7 cellular contexts compared by ENCODE assay signal in the genomic region with DNA sequence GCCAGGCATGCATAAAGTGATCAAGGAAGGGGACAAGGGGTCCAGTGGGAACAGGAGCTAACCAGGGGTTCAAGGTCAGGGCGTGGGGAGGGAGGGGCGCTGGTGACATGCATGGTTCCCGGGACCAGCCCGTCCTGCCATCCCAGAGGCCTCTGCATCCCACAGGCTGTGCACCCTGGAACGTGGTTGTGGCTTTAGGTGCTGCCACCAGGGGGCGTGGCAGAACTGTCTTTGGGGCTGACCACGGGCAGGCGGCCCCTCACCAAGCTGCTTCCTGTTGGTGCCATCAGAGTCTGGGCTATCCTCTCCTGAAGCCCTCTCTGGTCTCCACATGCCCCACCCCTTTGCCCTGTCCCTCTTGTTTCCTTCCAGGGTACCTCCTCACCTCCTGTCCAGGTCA. TPM values are rescaled to one million over a fixed set of nuclear protein-coding genes. Genes with fewer than 3 reads are reported as not detected.
DNase-seq lines count a peak whose midpoint lies in the region; ATAC-seq, FAIRE-seq and TF ChIP-seq lines count a peak whose summit lies in the region.
"Not testable (repeated sequence)": the region's sequence is repeated elsewhere in the genome, so short reads cannot be mapped to it uniquely, and the experiment has no call there.

No MANE protein-coding gene starts in this region.

- BruUV-seq in Panc1 (replicated peaks; lab: Mats Ljungman, UMichigan); K562 (replicated peaks; lab: Mats Ljungman, UMichigan): not testable (repeated sequence)

- no CpG with 5 or more reads among the region's 8 CpGs for WGBS in K562 (ENCODE audit: insufficient coverage, low coverage, missing lambda C conversion rate)
- WGBS in pancreas, 2 donors, result no CpG with 5 or more reads among the region's 8 CpGs

- ATAC-seq in Panc1 (peak; percentile 89), K562 (peak; percentile 85), Right ventricle myocardium superior (ENCODE audit: poor library complexity) (peak; percentile 59), left lobe of liver (peak; percentile 84), pancreas (peak in 3 of 4 donors; percentile 71 to 89 (median 85))

- not testable (repeated sequence) for H3K9me3 ChIP-seq in Panc1 (ENCODE audit: control insufficient read depth, insufficient read depth, low read depth, low read length); K562 (replicated peaks; ENCODE audit: control insufficient read depth, insufficient read depth, low read depth, low read length); pancreas

- not testable (repeated sequence) for TF ChIP-seq EP300 in K562 (IDR thresholded peaks at IDR 0.05; ENCODE audit: low read length)

- not testable (repeated sequence) for TF ChIP-seq POLR2A in K562 (conservative IDR thresholded peaks at IDR 0.05)

- not testable (repeated sequence) for TF ChIP-seq CTCF in Panc1 (IDR thresholded peaks at IDR 0.05); K562 (IDR thresholded peaks at IDR 0.05 in 2 of 3, conservative IDR thresholded peaks at IDR 0.05 in 1 of 3; ENCODE audit: insufficient read depth in 2 of 3, low read depth in 1 of 3, low read length in 3 of 3); pancreas (IDR thresholded peaks at IDR 0.05)

- not testable (repeated sequence) for H3K27me3 ChIP-seq in Panc1 (ENCODE audit: control insufficient read depth, insufficient read depth, low read length); K562 (ENCODE audit: control insufficient read depth in 2 of 2, insufficient read depth in 2 of 2, low read length in 2 of 2); pancreas

- POLR2A ChIA-PET in Panc1 (lab: Charles Lee); K562 (lab: Yijun Ruan, JAX): not testable (repeated sequence)

- CTCF ChIA-PET in Panc1 (lab: Charles Lee); K562 (lab: Yijun Ruan, JAX; ENCODE audit: low intra/inter-chr PET ratio): not testable (repeated sequence)

- H3K9ac ChIP-seq in K562 (ENCODE audit: insufficient read depth in 1 of 2, low read depth in 2 of 2, low read length in 2 of 2), result not testable (repeated sequence)

- not testable (repeated sequence) for H3K4me3 ChIP-seq in Panc1 (ENCODE audit: low read depth in 2 of 2, low read length in 2 of 2); K562; pancreas

- not testable (repeated sequence) for DNase-seq in GM18507 (ENCODE audit: extremely low spot score, insufficient read length, low read depth); Panc1 (ENCODE audit: low read depth, low spot score); K562 (ENCODE audit: extremely low read depth in 1 of 4, low spot score in 3 of 4); Right ventricle myocardium superior; left lobe of liver (ENCODE audit: low spot score); pancreas
- DNase-seq in activated CD8-positive, alpha-beta memory T cell treated with anti-CD3 and anti-CD28 coated beads, Interleukin-2, amount 50 U/mL, for 4 hours, result peak; percentile 5

- H3K4me2 ChIP-seq in K562 (ENCODE audit: insufficient read depth, low read length), result not testable (repeated sequence)

- not testable (repeated sequence) for H2AFZ ChIP-seq in K562 (ENCODE audit: low read depth, low read length)

- in situ Hi-C loops in Panc1 (cut with HindIII; ENCODE audit: low pct_unique_long_range_greater_than_20kb, low sequenced_read_pairs), result not testable (repeated sequence)
- in situ Hi-C loops in K562 (cut with MboI), result loop anchor here (25.0 kb wide), 1 partner anchor 360 kb away; a partner anchor contains a TSS

- intact Hi-C loops in Panc1 (cut with micrococcal nuclease; ENCODE audit: unreplicated experiment); K562 (cut with micrococcal nuclease); Right ventricle myocardium superior (cut with DNase I); pancreas (cut with DNase I): not testable (repeated sequence)

- not testable (repeated sequence) for H3K79me2 ChIP-seq in K562 (ENCODE audit: control insufficient read depth, insufficient read depth, low read length)

- not testable (repeated sequence) for TF ChIP-seq RAD21 in K562 (CRISPR knock-in tag; conservative IDR thresholded peaks at IDR 0.05 in 1 of 2, IDR thresholded peaks at IDR 0.05 in 1 of 2)

- peak; percentile 78 for FAIRE-seq in GM18507 (lab: Jason Lieb, UNC)
- peak; percentile 88 for FAIRE-seq in K562 (lab: Jason Lieb, UNC)
- FAIRE-seq in pancreas (lab: Jason Lieb, UNC), result not testable (repeated sequence)

- H3K27ac ChIP-seq in Panc1 (ENCODE audit: low read length); K562 (ENCODE audit: extremely low read depth, low read depth, low read length); pancreas: not testable (repeated sequence)

- H3K36me3 ChIP-seq in Panc1 (ENCODE audit: control insufficient read depth, insufficient read depth, low read length); K562 (ENCODE audit: control insufficient read depth, insufficient read depth, low read length); pancreas: not testable (repeated sequence)

- H3K9me1 ChIP-seq in K562 (ENCODE audit: control insufficient read depth, insufficient read depth, low read length), result not testable (repeated sequence)

- not testable (repeated sequence) for H3K4me1 ChIP-seq in Panc1 (ENCODE audit: control insufficient read depth, insufficient read depth, low read length); K562 (replicated peaks in 1 of 2; ENCODE audit: control insufficient read depth in 2 of 2, insufficient read depth in 2 of 2, low read length in 2 of 2); pancreas

- H4K20me1 ChIP-seq in K562 (replicated peaks; ENCODE audit: control insufficient read depth, insufficient read depth, low read length), result not testable (repeated sequence)

TF ChIP-seq in K562, 482 proteins besides CTCF, POLR2A, EP300 and RAD21:
- 0 out of 2 replicates have a peak, but pooled peaks have one; percentile 3 for TF ChIP-seq POLR2G (IDR thresholded peaks at IDR 0.05; ENCODE audit: low read depth, low read length)

RNA-seq across cellular contexts. Expression of a gene that starts 13.6 kb away (rescaled TPM):
- total RNA-seq in Panc1 (2021; ENCODE audit: unreplicated experiment) (10.1 TPM), K562 (2014; rRNA removed) (45.4 and 64.8 TPM in 2 replicates), K562 (2014; rRNA removed; fragmentation: Illumina TruSeq; extraction: Trizol) (20.4 and 26.6 TPM in 2 replicates), K562 (2015; rRNA removed; fragmentation: Illumina TruSeq; extraction: Trizol) (37.8 and 39.5 TPM in 2 replicates), K562 (2021) (70.1 and 77.0 TPM in 2 replicates), Right ventricle myocardium superior (146 TPM), left lobe of liver (41.2 TPM), pancreas (10 to 100 TPM in 1 of 6 donors, 1 to 10 TPM in 5; 4.2 to 10.0 (median 5.9) TPM)
- polyA plus RNA-seq in Panc1 (2012; ENCODE audit: insufficient read length), result 57.9 TPM
- total RNA-seq in K562 (2011; cell fraction: chromatin; rRNA removed; ENCODE audit: low replicate concordance), result 125 and 198 TPM in 2 replicates
- total RNA-seq in K562 (2011; cell fraction: nucleolus; rRNA removed), result 96.3 and 112 TPM in 2 replicates
- total RNA-seq in K562 (2011; cell fraction: nucleoplasm; rRNA removed), result 120 and 121 TPM in 2 replicates
- polyA plus RNA-seq in K562 (2011; rRNA removed) (45.4 and 47.3 TPM in 2 replicates), K562 (2014; fragmentation: Illumina TruSeq; extraction: Trizol) (25.3 and 36.6 TPM in 2 replicates), K562 (2014; fragmentation: Nextera tagmentation; extraction: Ambion mirVana) (10 to 100 TPM; 11.2 to 24.9 TPM), K562 (2014; rRNA removed) (65.4 and 78.6 TPM in 2 replicates), pancreas (1 to 10 TPM; 4.6 to 6.0 TPM)
- 50.0 and 94.6 TPM in 2 replicates for polyA plus RNA-seq in K562 (2011; cell fraction: cytosol; rRNA removed)
- polyA plus RNA-seq in K562 (2011; cell fraction: nucleus; rRNA removed), result 97.1 and 134 TPM in 2 replicates
- polyA plus RNA-seq in K562 (2012), result 55.4 and 77.7 TPM in 2 replicates
- 22.0 and 25.5 TPM in 2 replicates for polyA minus RNA-seq in K562 (2011; rRNA and poly(A)+ RNA removed)
- 21.8 and 29.4 TPM in 2 replicates for polyA minus RNA-seq in K562 (2011; cell fraction: cytosol; rRNA and poly(A)+ RNA removed)
- polyA minus RNA-seq in K562 (2011; cell fraction: nucleus; rRNA and poly(A)+ RNA removed), result 43.9 and 44.2 TPM in 2 replicates

RNA-seq across cellular contexts. Expression of a gene that starts 39.9 kb away (rescaled TPM):
- total RNA-seq in Panc1 (2021; ENCODE audit: unreplicated experiment) (6.8 TPM), K562 (2014; rRNA removed) (47.0 and 58.9 TPM in 2 replicates), K562 (2014; rRNA removed; fragmentation: Illumina TruSeq; extraction: Trizol) (23.1 and 24.6 TPM in 2 replicates), K562 (2015; rRNA removed; fragmentation: Illumina TruSeq; extraction: Trizol) (33.1 and 36.6 TPM in 2 replicates), K562 (2021) (46.5 and 57.6 TPM in 2 replicates), Right ventricle myocardium superior (8.6 TPM), left lobe of liver (4.8 TPM), pancreas (1 to 10 TPM in 5 of 6 donors, under 1 TPM in 1; 0.87 to 5.8 (median 2.2) TPM)
- 3.2 TPM for polyA plus RNA-seq in Panc1 (2012; ENCODE audit: insufficient read length)
- 95.1 and 192 TPM in 2 replicates for total RNA-seq in K562 (2011; cell fraction: chromatin; rRNA removed; ENCODE audit: low replicate concordance)
- total RNA-seq in K562 (2011; cell fraction: nucleolus; rRNA removed), result 89.4 and 101 TPM in 2 replicates
- total RNA-seq in K562 (2011; cell fraction: nucleoplasm; rRNA removed), result 53.8 and 68.3 TPM in 2 replicates
- polyA plus RNA-seq in K562 (2011; rRNA removed) (27.7 and 28.7 TPM in 2 replicates), K562 (2014; fragmentation: Illumina TruSeq; extraction: Trizol) (31.1 and 35.2 TPM in 2 replicates), K562 (2014; fragmentation: Nextera tagmentation; extraction: Ambion mirVana) (1 to 10 TPM in 1 of 2 experiments, under 1 TPM in 1; 0.72 to 1.9 TPM), K562 (2014; rRNA removed) (35.3 and 40.6 TPM in 2 replicates), pancreas (10 to 100 TPM in 1 of 2 donors, 1 to 10 TPM in 1; 5.6 to 10.5 TPM)
- 30.3 and 42.8 TPM in 2 replicates for polyA plus RNA-seq in K562 (2011; cell fraction: cytosol; rRNA removed)
- polyA plus RNA-seq in K562 (2011; cell fraction: nucleus; rRNA removed), result 69.1 and 77.4 TPM in 2 replicates
- 19.4 and 34.4 TPM in 2 replicates for polyA plus RNA-seq in K562 (2012)
- 28.2 and 34.5 TPM in 2 replicates for polyA minus RNA-seq in K562 (2011; rRNA and poly(A)+ RNA removed)
- 22.5 and 27.6 TPM in 2 replicates for polyA minus RNA-seq in K562 (2011; cell fraction: cytosol; rRNA and poly(A)+ RNA removed)
- polyA minus RNA-seq in K562 (2011; cell fraction: nucleus; rRNA and poly(A)+ RNA removed), result 32.7 and 47.2 TPM in 2 replicates
